Comparison of ENCODE assay signal across 1 cellular context in the genomic region with DNA sequence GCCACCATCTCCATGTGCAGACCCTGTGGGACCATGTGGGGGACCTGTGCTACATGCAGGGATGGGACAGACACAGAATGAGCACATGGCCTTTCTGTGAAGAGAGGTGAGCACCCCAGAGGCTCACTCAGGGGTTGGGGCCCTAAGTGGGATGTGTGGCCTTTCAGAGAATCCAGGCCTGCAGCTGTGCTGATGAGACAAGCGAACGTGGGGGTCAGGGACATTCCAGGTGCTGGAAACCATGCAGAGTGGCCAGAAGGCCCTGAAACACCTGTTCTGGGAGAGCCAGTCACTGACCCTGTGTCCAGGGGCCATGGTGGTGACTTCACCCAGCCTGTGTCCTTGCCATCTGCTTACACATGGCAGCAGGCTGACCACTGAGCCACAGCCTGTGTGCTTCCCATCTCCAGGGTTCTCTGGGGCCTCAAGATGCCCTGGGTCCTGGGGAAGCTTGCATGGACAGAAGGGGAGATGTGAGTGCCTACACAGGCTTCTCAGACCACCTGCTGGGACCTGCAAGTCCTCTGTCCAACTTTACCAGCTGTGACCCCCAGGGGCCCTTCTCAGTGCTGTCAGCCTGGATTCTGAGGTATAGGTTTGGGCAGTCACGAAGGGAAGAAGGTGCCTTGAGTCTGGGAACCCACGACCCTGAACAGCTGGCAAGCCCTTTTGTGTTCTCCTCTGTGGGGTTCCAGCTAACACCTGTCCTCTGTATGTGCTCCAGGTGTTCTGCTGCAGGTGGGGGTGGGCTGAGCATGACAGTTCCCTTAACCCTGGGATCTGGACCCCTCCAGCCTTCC.
TF ChIP-seq lines count a peak whose summit lies in the region.

No MANE protein-coding gene starts in this region.

TF ChIP-seq in H1, 55 proteins besides CTCF, POLR2A, EP300 and RAD21:
- TF ChIP-seq POU5F1 (IDR thresholded peaks at IDR 0.05; ENCODE audit: low read depth, low read length), result no peak
- no peak for TF ChIP-seq EZH2 (IDR thresholded peaks at IDR 0.05; ENCODE audit: low read depth, low read length, severe bottlenecking)
- no peak for TF ChIP-seq CBX8 (IDR thresholded peaks at IDR 0.05; ENCODE audit: borderline replicate concordance, low read depth, low read length)
- TF ChIP-seq SRF (IDR thresholded peaks at IDR 0.05; ENCODE audit: low read depth, low read length), result no peak
- TF ChIP-seq POLR2AphosphoS5 (IDR thresholded peaks at IDR 0.05; ENCODE audit: low read depth, low read length), result no peak
- no peak for TF ChIP-seq TAF1 (IDR thresholded peaks at IDR 0.05; ENCODE audit: low read depth, low read length)
- TF ChIP-seq, protein P1, sequence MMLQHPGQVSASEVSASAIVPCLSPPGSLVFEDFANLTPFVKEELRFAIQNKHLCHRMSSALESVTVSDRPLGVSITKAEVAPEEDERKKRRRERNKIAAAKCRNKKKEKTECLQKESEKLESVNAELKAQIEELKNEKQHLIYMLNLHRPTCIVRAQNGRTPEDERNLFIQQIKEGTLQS (IDR thresholded peaks at IDR 0.05; ENCODE audit: insufficient read depth, low read depth, low read length), result no peak
- TF ChIP-seq JUND (IDR thresholded peaks at IDR 0.05; ENCODE audit: low read length), result no peak
- TF ChIP-seq NRF1 (IDR thresholded peaks at IDR 0.05; ENCODE audit: low read depth, low read length), result no peak
- no peak for TF ChIP-seq GABPA (IDR thresholded peaks at IDR 0.05; ENCODE audit: borderline replicate concordance, insufficient read depth, low read length)
- no peak for TF ChIP-seq BCL11A (IDR thresholded peaks at IDR 0.05; ENCODE audit: low read depth in 2 of 2, low read length in 2 of 2)
- TF ChIP-seq EGR1 (IDR thresholded peaks at IDR 0.05; ENCODE audit: borderline replicate concordance, low read depth, low read length), result no peak
- no peak for TF ChIP-seq CHD2 (IDR thresholded peaks at IDR 0.05; ENCODE audit: low read length)
- no peak for TF ChIP-seq CBX5 (IDR thresholded peaks at IDR 0.05; ENCODE audit: low read depth, low read length)
- TF ChIP-seq TBP (IDR thresholded peaks at IDR 0.05; ENCODE audit: low read depth, low read length), result no peak
- TF ChIP-seq SAP30 (IDR thresholded peaks at IDR 0.05; ENCODE audit: insufficient read depth, insufficient replicate concordance, low read length), result no peak
- TF ChIP-seq RNF2 (IDR thresholded peaks at IDR 0.05; ENCODE audit: borderline replicate concordance, low read depth, low read length, missing control alignments, poor library complexity, severe bottlenecking), result no peak
- TF ChIP-seq, protein P2, sequence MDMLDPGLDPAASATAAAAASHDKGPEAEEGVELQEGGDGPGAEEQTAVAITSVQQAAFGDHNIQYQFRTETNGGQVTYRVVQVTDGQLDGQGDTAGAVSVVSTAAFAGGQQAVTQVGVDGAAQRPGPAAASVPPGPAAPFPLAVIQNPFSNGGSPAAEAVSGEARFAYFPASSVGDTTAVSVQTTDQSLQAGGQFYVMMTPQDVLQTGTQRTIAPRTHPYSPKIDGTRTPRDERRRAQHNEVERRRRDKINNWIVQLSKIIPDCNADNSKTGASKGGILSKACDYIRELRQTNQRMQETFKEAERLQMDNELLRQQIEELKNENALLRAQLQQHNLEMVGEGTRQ (IDR thresholded peaks at IDR 0.05; ENCODE audit: low read length), result no peak
